In genomic region chr19:17532116-17532515, GRCh38 we compare ENCODE assay signal across 31 cellular contexts.
"Had no signal": no experiment of that assay in that cellular context is flagged by ENCODE, and none has a peak within 500 bp of the region (broad histone marks: within the 10 kb centered on the region; RNA-seq: fewer than 3 reads in every experiment).

No MANE protein-coding gene starts in this region.

- H3K9me3 Mint-ChIP-seq: activated T-cell treated with anti-CD3 and anti-CD28 coated beads, Interleukin-2, amount 50 U/mL, for 4 hours had no signal

- H3K9me3 ChIP-seq: body of pancreas, gastrocnemius medialis had no signal

- H3K36me3 ChIP-seq: gastrocnemius medialis, heart left ventricle, WERI-Rb-1 had no signal

- H3K27me3 ChIP-seq: body of pancreas, foreskin keratinocyte had no signal

- H3K27ac Mint-ChIP-seq: activated B cell treated with CpG ODN at 0.5 μM for 24 hours; activated CD8-positive, alpha-beta T cell treated with anti-CD3 and anti-CD28 coated beads for 36 hours; activated naive CD8-positive, alpha-beta T cell; activated T-helper 17 cell treated with anti-CD3 and anti-CD28 coated beads, Interleukin-2, amount 50 U/mL, for 72 hours; T-helper 2 cell treated with Interferon-gamma antibody and Interleukin-4, amounts not matched to agents 5 μg/mL and 100 μg/mL, for 36 hours had no signal

- H3K27me3 Mint-ChIP-seq: activated B cell treated with CpG ODN at 0.5 μM for 24 hours; activated CD8-positive, alpha-beta T cell treated with anti-CD3 and anti-CD28 coated beads for 36 hours; activated naive CD8-positive, alpha-beta T cell; activated T-helper 17 cell treated with anti-CD3 and anti-CD28 coated beads, Interleukin-2, amount 50 U/mL, for 72 hours had no signal

- FAIRE-seq: colon, endometrium had no signal

- ATAC-seq: activated CD4-positive, CD25-positive, alpha-beta regulatory T cell treated with anti-CD3 and anti-CD28 coated beads, Interleukin-2, amount 50 U/mL, for 24 hours; activated CD8-positive, alpha-beta T cell treated with anti-CD3 and anti-CD28 coated beads for 36 hours; activated T-cell treated with anti-CD3 and anti-CD28 coated beads, Interleukin-2, amount 50 U/mL, for 4 hours; activated T-helper 17 cell treated with anti-CD3 and anti-CD28 coated beads, Interleukin-2, amount 50 U/mL, for 72 hours; body of pancreas; esophagus mucosa; foreskin keratinocyte; gastrocnemius medialis; heart left ventricle had no signal

- H3K4me1 Mint-ChIP-seq: activated T-helper 17 cell treated with anti-CD3 and anti-CD28 coated beads, Interleukin-2, amount 50 U/mL, for 72 hours had no signal

- H3K27ac ChIP-seq: body of pancreas, foreskin keratinocyte, gastrocnemius medialis, heart left ventricle, WERI-Rb-1 had no signal

- DNase-seq: activated B cell treated with CpG ODN at 0.5 μM for 24 hours; activated CD4-positive, alpha-beta T cell treated with anti-CD3 and anti-CD28 coated beads for 48 hours; activated CD4-positive, alpha-beta T cell treated with anti-CD3 and anti-CD28 coated beads, Interleukin-2, amount 50 U/mL, for 1 hour; activated CD4-positive, alpha-beta T cell treated with anti-CD3 and anti-CD28 coated beads, Interleukin-2, amount 50 U/mL, for 48 hours; activated CD8-positive, alpha-beta memory T cell treated with anti-CD3 and anti-CD28 coated beads for 24 hours; activated CD8-positive, alpha-beta T cell treated with anti-CD3 and anti-CD28 coated beads for 36 hours; activated effector memory CD4-positive, alpha-beta T cell treated with Interleukin-2 at 50 U/mL for 16 hours; activated gamma-delta T cell treated with Interleukin-2 at 50 U/mL for 16 hours; activated naive CD4-positive, alpha-beta T cell treated with anti-CD3 and anti-CD28 coated beads, Interleukin-2, amount 50 U/mL, for 16 hours; activated naive CD4-positive, alpha-beta T cell treated with Interleukin-2 at 50 U/mL for 16 hours; activated T-cell treated with anti-CD3 and anti-CD28 coated beads, Interleukin-2, amount 50 U/mL, for 4 hours; amniotic stem cell; anterior cingulate cortex; body of pancreas; caudate nucleus; cortex of kidney; effector CD8-positive, alpha-beta T cell; foreskin keratinocyte; gastrocnemius medialis; glutamatergic neuron; heart left ventricle; hypothalamus; T1000; WERI-Rb-1 had no signal

- H3K4me3 ChIP-seq: body of pancreas, gastrocnemius medialis, heart left ventricle had no signal

- H3K4me1 ChIP-seq: body of pancreas, foreskin keratinocyte, gastrocnemius medialis, heart left ventricle had no signal

- H3K36me3 Mint-ChIP-seq: activated naive CD8-positive, alpha-beta T cell had no signal

- H3K4me3 Mint-ChIP-seq: activated B cell treated with CpG ODN at 0.5 μM for 24 hours; activated CD8-positive, alpha-beta T cell treated with anti-CD3 and anti-CD28 coated beads for 36 hours; activated naive CD8-positive, alpha-beta T cell; activated T-cell treated with anti-CD3 and anti-CD28 coated beads, Interleukin-2, amount 50 U/mL, for 4 hours; activated T-helper 17 cell treated with anti-CD3 and anti-CD28 coated beads, Interleukin-2, amount 50 U/mL, for 72 hours; T-helper 2 cell treated with Interferon-gamma antibody and Interleukin-4, amounts not matched to agents 5 μg/mL and 100 μg/mL, for 36 hours had no signal
